Comparison of ENCODE assay signal across 11 cellular contexts in the genomic region with DNA sequence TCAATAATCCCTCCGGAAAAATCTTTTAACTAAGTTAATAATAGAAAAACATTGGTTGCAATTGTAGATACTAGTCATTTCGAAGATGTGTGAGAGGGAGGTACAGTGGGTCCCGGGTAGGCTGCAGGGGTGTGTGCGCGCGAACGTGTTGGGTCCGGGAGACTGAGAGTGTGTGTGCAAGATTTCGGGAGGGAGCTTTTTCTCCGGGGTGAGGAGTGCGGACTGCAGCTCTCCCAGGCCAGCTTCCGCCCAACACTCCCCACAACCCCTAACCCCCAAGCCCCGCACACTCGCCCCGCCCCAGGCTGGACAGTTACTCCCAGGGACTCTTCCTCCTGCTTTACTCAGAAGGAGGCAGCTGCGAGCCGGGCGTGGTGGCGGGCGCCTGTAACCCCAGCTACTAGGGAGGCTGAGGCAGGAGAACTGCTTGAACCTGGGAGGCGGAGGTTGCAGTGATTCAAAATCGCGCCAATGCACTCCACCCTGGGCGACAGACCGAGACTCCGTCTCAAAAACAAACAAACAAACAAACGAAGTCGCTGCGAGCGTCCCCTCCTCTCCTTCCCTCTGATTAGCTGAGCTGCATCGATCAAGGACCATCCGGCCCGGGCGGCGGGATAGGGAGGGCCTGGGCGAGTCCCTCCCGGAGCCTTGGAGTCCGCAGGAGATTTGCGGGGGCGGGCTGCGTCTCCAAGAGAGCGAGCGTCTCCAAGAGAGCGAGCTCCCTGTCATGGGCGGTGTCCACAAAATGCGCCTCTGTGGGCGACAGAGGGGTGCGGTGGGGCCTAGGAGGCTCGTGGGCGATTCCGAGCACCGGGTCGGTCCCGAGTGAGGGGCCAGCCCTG. TPM values are rescaled to one million over a fixed set of nuclear protein-coding genes. Genes with fewer than 3 reads are reported as not detected.
DNase-seq lines count a peak whose midpoint lies in the region; ATAC-seq and TF ChIP-seq lines count a peak whose summit lies in the region.
"Had no signal": no experiment of that assay in that cellular context is flagged by ENCODE, and none has a peak within 500 bp of the region (broad histone marks: within the 10 kb centered on the region; RNA-seq: fewer than 3 reads in every experiment).

No MANE protein-coding gene starts in this region.

- no peak overlapping the region for H3K27ac Mint-ChIP-seq in activated T-helper 17 cell treated with anti-CD3 and anti-CD28 coated beads, Interleukin-2, amount 50 U/mL, for 72 hours

- no peaks in the 10 kb centered on the region for H3K4me1 ChIP-seq in foreskin keratinocyte
- peaks cover 2% of the 10 kb centered on the region for H3K4me1 ChIP-seq in rectal smooth muscle tissue (ENCODE audit: control insufficient read depth, insufficient read depth, low read length)

- H3K36me3 Mint-ChIP-seq in activated T-helper 17 cell treated with anti-CD3 and anti-CD28 coated beads, Interleukin-2, amount 50 U/mL, for 72 hours (ENCODE audit: low read depth), result no peaks in the 10 kb centered on the region
- H3K36me3 Mint-ChIP-seq: IgD-negative memory B cell had no signal

- DNase-seq in EH (ENCODE audit: low read depth) (peak; percentile 11), foreskin keratinocyte (no peak), cerebellum (ENCODE audit: low spot score) (no peak)
- DNase-seq: effector memory CD4-positive, alpha-beta T cell; stimulated activated CD4-positive, alpha-beta T cell treated with anti-CD3 and anti-CD28 coated beads, Interleukin-4, amount 100 ng/mL, for 4 hours had no signal

- ATAC-seq in activated T-helper 17 cell treated with anti-CD3 and anti-CD28 coated beads, Interleukin-2, amount 50 U/mL, for 72 hours (replicated peaks), result no peak
- ATAC-seq in foreskin keratinocyte, result peak; percentile 70
- ATAC-seq in GM21786 (IDR thresholded peaks at IDR 0.05; ENCODE audit: unreplicated experiment), result no peak
- ATAC-seq in HG02642 (IDR thresholded peaks at IDR 0.05; ENCODE audit: poor library complexity, unreplicated experiment), result no peak
- no peak for ATAC-seq in HG02970 (IDR thresholded peaks at IDR 0.05; ENCODE audit: low FRiP score, unreplicated experiment)

- peaks cover 9% of the 10 kb centered on the region for H3K27me3 ChIP-seq in foreskin keratinocyte
- no peaks in the 10 kb centered on the region for H3K27me3 ChIP-seq in rectal smooth muscle tissue (ENCODE audit: control insufficient read depth, insufficient read depth, low read length)

- H3K27me3 Mint-ChIP-seq in activated T-helper 17 cell treated with anti-CD3 and anti-CD28 coated beads, Interleukin-2, amount 50 U/mL, for 72 hours, result peaks cover 59% of the 10 kb centered on the region

- H3K4me1 Mint-ChIP-seq in activated T-helper 17 cell treated with anti-CD3 and anti-CD28 coated beads, Interleukin-2, amount 50 U/mL, for 72 hours, result no peaks in the 10 kb centered on the region

- no peak overlapping the region for H3K9ac ChIP-seq in rectal smooth muscle tissue (ENCODE audit: low read length)

- peak overlapping the region; percentile 23 for H3K4me3 Mint-ChIP-seq in activated T-helper 17 cell treated with anti-CD3 and anti-CD28 coated beads, Interleukin-2, amount 50 U/mL, for 72 hours
- H3K4me3 Mint-ChIP-seq: IgD-negative memory B cell had no signal

- H3K9me3 Mint-ChIP-seq in activated T-helper 17 cell treated with anti-CD3 and anti-CD28 coated beads, Interleukin-2, amount 50 U/mL, for 72 hours, result no peaks in the 10 kb centered on the region

- H3K27ac ChIP-seq in foreskin keratinocyte (no peak overlapping the region), rectal smooth muscle tissue (ENCODE audit: low read depth, low read length) (no peak overlapping the region)

- no peak for TF ChIP-seq CTCF in foreskin keratinocyte (conservative IDR thresholded peaks at IDR 0.05)

- no peaks in the 10 kb centered on the region for H3K36me3 ChIP-seq in rectal smooth muscle tissue (ENCODE audit: control insufficient read depth, insufficient read depth, low read length)

- peak overlapping the region; percentile 37 for H3K4me3 ChIP-seq in rectal smooth muscle tissue (ENCODE audit: low read length)

RNA-seq across cellular contexts. Expression of gene PPM1J, which starts 28.3 kb away (rescaled TPM):
- under 1 TPM; 0.30 to 0.69 TPM for total RNA-seq in activated T-helper 17 cell treated with anti-CD3 and anti-CD28 coated beads, Interleukin-2, amount 50 U/mL, for 72 hours
- total RNA-seq in foreskin keratinocyte, result 6.0 and 6.3 TPM in 2 replicates
- 9.2 and 10.1 TPM in 2 replicates for polyA plus RNA-seq in foreskin keratinocyte
- 1.00 TPM for total RNA-seq in cerebellum

RNA-seq across cellular contexts. Expression of gene RHOC, which starts 36.5 kb away (rescaled TPM):
- total RNA-seq in activated T-helper 17 cell treated with anti-CD3 and anti-CD28 coated beads, Interleukin-2, amount 50 U/mL, for 72 hours, result 10 to 100 TPM; 39.5 to 59.4 TPM
- total RNA-seq in foreskin keratinocyte, result 523 and 542 TPM in 2 replicates
- polyA plus RNA-seq in foreskin keratinocyte, result 728 and 811 TPM in 2 replicates
- 31.7 TPM for total RNA-seq in cerebellum
